Comparison of ENCODE assay signal across 2 cellular contexts in genomic region chr3:125470671-125471070, GRCh38.
TF ChIP-seq lines count a peak whose summit lies in the region.

No MANE protein-coding gene starts in this region.

TF ChIP-seq in liver, 16 proteins besides CTCF, POLR2A, EP300 and RAD21:
- TF ChIP-seq HNF4A (conservative IDR thresholded peaks at IDR 0.05), result peak in 1 of 2 donors; percentile 8
- TF ChIP-seq RXRA (IDR thresholded peaks at IDR 0.05), result peak in 1 of 2 donors; percentile 16
- TF ChIP-seq YY1 (IDR thresholded peaks at IDR 0.05), result no peak
- peak; percentile 14 for TF ChIP-seq SP1 (IDR thresholded peaks at IDR 0.05)
- no peak for TF ChIP-seq FOXA2 (IDR thresholded peaks at IDR 0.05)

TF ChIP-seq in HepG2, 621 proteins besides CTCF, POLR2A, EP300 and RAD21:
- TF ChIP-seq, protein P1, sequence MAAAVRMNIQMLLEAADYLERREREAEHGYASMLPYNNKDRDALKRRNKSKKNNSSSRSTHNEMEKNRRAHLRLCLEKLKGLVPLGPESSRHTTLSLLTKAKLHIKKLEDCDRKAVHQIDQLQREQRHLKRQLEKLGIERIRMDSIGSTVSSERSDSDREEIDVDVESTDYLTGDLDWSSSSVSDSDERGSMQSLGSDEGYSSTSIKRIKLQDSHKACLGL (CRISPR knock-in tag; IDR thresholded peaks at IDR 0.05), result no peak
- TF ChIP-seq SP5 (CRISPR knock-in tag; IDR thresholded peaks at IDR 0.05; ENCODE audit: borderline replicate concordance, low read depth) (no peak), ZNF138 (CRISPR knock-in tag; IDR thresholded peaks at IDR 0.05; ENCODE audit: low read depth) (no peak), ZBED4 (CRISPR knock-in tag; IDR thresholded peaks at IDR 0.05; ENCODE audit: borderline replicate concordance) (no peak), JUNB (CRISPR knock-in tag; IDR thresholded peaks at IDR 0.05; ENCODE audit: borderline replicate concordance) (no peak), MAZ (IDR thresholded peaks at IDR 0.05; ENCODE audit: borderline replicate concordance, low read depth, low read length) (no peak), MAZ (CRISPR knock-in tag; IDR thresholded peaks at IDR 0.05; ENCODE audit: low read depth) (no peak), HOXA7 (CRISPR knock-in tag; IDR thresholded peaks at IDR 0.05) (no peak), MED1 (CRISPR knock-in tag; IDR thresholded peaks at IDR 0.05) (no peak), GZF1 (CRISPR knock-in tag; IDR thresholded peaks at IDR 0.05) (no peak), STAT5B (CRISPR knock-in tag; IDR thresholded peaks at IDR 0.05) (no peak)
- TF ChIP-seq, protein P2, sequence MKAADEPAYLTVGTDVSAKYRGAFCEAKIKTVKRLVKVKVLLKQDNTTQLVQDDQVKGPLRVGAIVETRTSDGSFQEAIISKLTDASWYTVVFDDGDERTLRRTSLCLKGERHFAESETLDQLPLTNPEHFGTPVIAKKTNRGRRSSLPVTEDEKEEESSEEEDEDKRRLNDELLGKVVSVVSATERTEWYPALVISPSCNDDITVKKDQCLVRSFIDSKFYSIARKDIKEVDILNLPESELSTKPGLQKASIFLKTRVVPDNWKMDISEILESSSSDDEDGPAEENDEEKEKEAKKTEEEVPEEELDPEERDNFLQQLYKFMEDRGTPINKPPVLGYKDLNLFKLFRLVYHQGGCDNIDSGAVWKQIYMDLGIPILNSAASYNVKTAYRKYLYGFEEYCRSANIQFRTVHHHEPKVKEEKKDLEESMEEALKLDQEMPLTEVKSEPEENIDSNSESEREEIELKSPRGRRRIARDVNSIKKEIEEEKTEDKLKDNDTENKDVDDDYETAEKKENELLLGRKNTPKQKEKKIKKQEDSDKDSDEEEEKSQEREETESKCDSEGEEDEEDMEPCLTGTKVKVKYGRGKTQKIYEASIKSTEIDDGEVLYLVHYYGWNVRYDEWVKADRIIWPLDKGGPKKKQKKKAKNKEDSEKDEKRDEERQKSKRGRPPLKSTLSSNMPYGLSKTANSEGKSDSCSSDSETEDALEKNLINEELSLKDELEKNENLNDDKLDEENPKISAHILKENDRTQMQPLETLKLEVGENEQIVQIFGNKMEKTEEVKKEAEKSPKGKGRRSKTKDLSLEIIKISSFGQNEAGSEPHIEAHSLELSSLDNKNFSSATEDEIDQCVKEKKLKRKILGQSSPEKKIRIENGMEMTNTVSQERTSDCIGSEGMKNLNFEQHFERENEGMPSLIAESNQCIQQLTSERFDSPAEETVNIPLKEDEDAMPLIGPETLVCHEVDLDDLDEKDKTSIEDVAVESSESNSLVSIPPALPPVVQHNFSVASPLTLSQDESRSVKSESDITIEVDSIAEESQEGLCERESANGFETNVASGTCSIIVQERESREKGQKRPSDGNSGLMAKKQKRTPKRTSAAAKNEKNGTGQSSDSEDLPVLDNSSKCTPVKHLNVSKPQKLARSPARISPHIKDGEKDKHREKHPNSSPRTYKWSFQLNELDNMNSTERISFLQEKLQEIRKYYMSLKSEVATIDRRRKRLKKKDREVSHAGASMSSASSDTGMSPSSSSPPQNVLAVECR (CRISPR knock-in tag; IDR thresholded peaks at IDR 0.05; ENCODE audit: borderline replicate concordance), result no peak
